25 cellular contexts compared by ENCODE assay signal in the genomic region with DNA sequence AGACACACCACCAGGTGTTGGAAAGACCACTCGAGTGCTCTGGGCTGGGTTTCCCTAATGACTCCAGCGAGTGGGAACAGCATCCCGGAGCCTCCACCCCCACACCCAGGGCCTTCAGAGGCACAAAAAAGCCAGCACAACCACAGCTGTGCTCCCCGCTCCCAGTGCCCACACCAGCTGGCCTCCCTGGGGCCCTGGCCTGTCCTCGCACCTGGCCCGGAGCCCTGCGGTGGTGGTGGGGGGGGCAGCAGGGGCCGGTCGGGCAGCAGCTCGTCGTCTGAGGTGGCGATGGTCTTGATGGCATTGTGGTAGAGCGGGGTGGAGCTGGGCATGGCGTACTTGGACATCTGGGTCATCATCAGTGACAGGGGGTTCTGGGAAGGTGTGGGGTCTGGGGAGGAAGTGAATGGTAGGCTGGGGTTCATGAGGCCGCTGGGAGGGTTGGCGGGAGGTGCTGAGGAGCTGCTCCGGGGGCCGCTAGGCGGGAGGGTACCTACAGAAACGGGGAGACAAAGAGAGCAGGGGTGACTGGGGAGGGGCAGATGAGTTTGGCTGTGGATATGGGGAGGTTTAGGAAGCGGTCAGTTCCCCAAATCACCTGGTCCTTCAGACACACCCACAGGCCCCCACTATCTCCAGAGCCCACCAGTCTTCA. TPM values are rescaled to one million over a fixed set of nuclear protein-coding genes. Genes with fewer than 3 reads are reported as not detected.
DNase-seq lines count a peak whose midpoint lies in the region; ATAC-seq and TF ChIP-seq lines count a peak whose summit lies in the region.
"Had no signal": no experiment of that assay in that cellular context is flagged by ENCODE, and none has a peak within 500 bp of the region (broad histone marks: within the 10 kb centered on the region; RNA-seq: fewer than 3 reads in every experiment).

No MANE protein-coding gene starts in this region.

- H3K36me3 ChIP-seq in BLaER1 (peaks cover 62% of the 10 kb centered on the region), ascending aorta (peaks cover 75 to 94% of the 10 kb centered on the region in 2 donors), osteoblast (ENCODE audit: insufficient read depth, low read length) (peaks cover 56% of the 10 kb centered on the region), vagina (peaks cover 0 to 76% of the 10 kb centered on the region in 2 donors)
- H3K36me3 ChIP-seq in CD8-positive, alpha-beta memory T cell (ENCODE audit: insufficient read depth, low read length), result peaks cover 39% of the 10 kb centered on the region

- H3K36me3 Mint-ChIP-seq in CD8-positive, alpha-beta memory T cell, result peaks cover 0 to 78% (median 4%) of the 10 kb centered on the region in 3 donors

- POLR2A ChIA-PET in CD8-positive, alpha-beta memory T cell (lab: Charles Lee), result interaction anchor here (1.0 to 1.9 kb wide), 3 partner anchors 23 to 109 kb away, joined by 3 to 7 read pairs (median 4); a partner anchor contains a TSS

- H3K27me3 ChIP-seq in BLaER1 (no peaks in the 10 kb centered on the region), ascending aorta (no peaks in the 10 kb centered on the region), osteoblast (ENCODE audit: insufficient read depth, low read length) (no peaks in the 10 kb centered on the region), vagina (no peaks in the 10 kb centered on the region)
- no peaks in the 10 kb centered on the region for H3K27me3 ChIP-seq in CD8-positive, alpha-beta memory T cell (ENCODE audit: insufficient read depth, low read length, poor library complexity, severe bottlenecking)
- H3K27me3 ChIP-seq: adrenal gland, dorsolateral prefrontal cortex had no signal

- no peaks in the 10 kb centered on the region for H3K9me3 ChIP-seq in BLaER1
- H3K9me3 ChIP-seq in CD8-positive, alpha-beta memory T cell (ENCODE audit: low read length), result no peaks in the 10 kb centered on the region
- no peaks in the 10 kb centered on the region for H3K9me3 ChIP-seq in ascending aorta
- no peaks in the 10 kb centered on the region for H3K9me3 ChIP-seq in osteoblast (ENCODE audit: low read depth, low read length)
- H3K9me3 ChIP-seq in vagina, result no peaks in the 10 kb centered on the region
- H3K9me3 ChIP-seq: adrenal gland, psoas muscle had no signal

- peak overlapping the region; percentile 79 for H3K27ac ChIP-seq in BLaER1
- H3K27ac ChIP-seq in CD8-positive, alpha-beta memory T cell (ENCODE audit: low read depth, low read length), result no peak overlapping the region
- peak overlapping the region; percentile 32 to 58 for H3K27ac ChIP-seq in ascending aorta
- no peak overlapping the region for H3K27ac ChIP-seq in osteoblast (ENCODE audit: low read depth, low read length)
- H3K27ac ChIP-seq in vagina, result no peak overlapping the region
- H3K27ac ChIP-seq: adrenal gland, psoas muscle, VCaP had no signal

- H4K20me1 ChIP-seq in BLaER1 (no peaks in the 10 kb centered on the region; the same call in 1 of the 2 replicates), osteoblast (ENCODE audit: insufficient read depth, low read length) (peaks cover 38% of the 10 kb centered on the region)

- H3K27me3 Mint-ChIP-seq in CD8-positive, alpha-beta memory T cell, result peaks cover 0 to 5% of the 10 kb centered on the region in 2 donors
- H3K27me3 Mint-ChIP-seq: activated CD4-positive, alpha-beta memory T cell treated with anti-CD3 and anti-CD28 coated beads, Interleukin-2, amount 10 ng/mL, durations not matched to agents 7 days and 5 days had no signal

- DNase-seq in CD8-positive, alpha-beta memory T cell, result no peak
- DNase-seq in ascending aorta (ENCODE audit: low spot score in 2 of 2) (no peak), osteoblast (ENCODE audit: insufficient read length, low spot score, missing footprints) (peak; percentile 23), vagina (ENCODE audit: extremely low spot score in 2 of 2) (no peak), omental fat pad (ENCODE audit: low spot score) (no peak)
- DNase-seq: activated CD4-positive, alpha-beta memory T cell treated with anti-CD3 and anti-CD28 coated beads, Interleukin-2, amount 10 ng/mL, durations not matched to agents 7 days and 5 days; DMS153; dorsolateral prefrontal cortex; foreskin melanocyte; GDM1; kidney glomerular epithelial cell; mesenchymal stem cell; NCI-H1436; NCI-H748 treated with DMSO at 0.1 percent for 48 hours; nephron progenitor cell; stimulated activated CD4-positive, alpha-beta T cell treated with anti-CD3 and anti-CD28 coated beads, Interleukin-4, amount 100 ng/mL, for 4 hours had no signal

- H3K4me2 ChIP-seq in BLaER1, result peak overlapping the region; percentile 85
- no peak overlapping the region for H3K4me2 ChIP-seq in osteoblast (ENCODE audit: insufficient read depth, low read length)

- CTCF ChIA-PET in CD8-positive, alpha-beta memory T cell (lab: Charles Lee), result interaction anchor here (1.2 kb wide), 1 partner anchor 15 kb away, joined by 3 read pairs; no protein-coding TSS in a partner anchor

- peak overlapping the region in 5 of 8 donors; percentile 47 to 84 (median 78) for H3K27ac Mint-ChIP-seq in CD8-positive, alpha-beta memory T cell
- H3K27ac Mint-ChIP-seq: activated CD4-positive, alpha-beta memory T cell treated with anti-CD3 and anti-CD28 coated beads, Interleukin-2, amount 10 ng/mL, durations not matched to agents 7 days and 5 days; nephron progenitor cell had no signal

- intact Hi-C loops in ascending aorta (cut with DNase I), result no loop called here
- intact Hi-C loops in vagina (cut with DNase I), result no loop called here

- peak overlapping the region in 1 of 7 donors; percentile 37 for H3K4me3 Mint-ChIP-seq in CD8-positive, alpha-beta memory T cell
- H3K4me3 Mint-ChIP-seq: activated CD4-positive, alpha-beta memory T cell treated with anti-CD3 and anti-CD28 coated beads, Interleukin-2, amount 10 ng/mL, durations not matched to agents 7 days and 5 days; nephron progenitor cell had no signal

- H3K79me2 ChIP-seq in osteoblast (ENCODE audit: insufficient read depth, low read length), result peaks cover 13% of the 10 kb centered on the region

- H3K9ac ChIP-seq in BLaER1, result peak overlapping the region; percentile 58

- TF ChIP-seq CTCF in ascending aorta (IDR thresholded peaks at IDR 0.05), result no peak
- TF ChIP-seq CTCF in osteoblast (IDR thresholded peaks at IDR 0.05; ENCODE audit: extremely low read depth, low read depth, low read length), result no peak
- TF ChIP-seq CTCF in vagina (IDR thresholded peaks at IDR 0.05), result no peak
- TF ChIP-seq CTCF in omental fat pad (IDR thresholded peaks at IDR 0.05), result no peak

- H3K9me3 Mint-ChIP-seq in CD8-positive, alpha-beta memory T cell, result no peaks in the 10 kb centered on the region
- H3K9me3 Mint-ChIP-seq: activated CD4-positive, alpha-beta memory T cell treated with anti-CD3 and anti-CD28 coated beads, Interleukin-2, amount 10 ng/mL, durations not matched to agents 7 days and 5 days; nephron progenitor cell had no signal

- peaks cover 30 to 52% (median 31%) of the 10 kb centered on the region in 3 donors for H3K4me1 Mint-ChIP-seq in CD8-positive, alpha-beta memory T cell

- ATAC-seq in GM21737 (IDR thresholded peaks at IDR 0.05; ENCODE audit: unreplicated experiment) (no peak), omental fat pad (ENCODE audit: low FRiP score) (no peak)

- H3K4me3 ChIP-seq in BLaER1, result peak overlapping the region; percentile 31; the same call in 1 of the 2 replicates
- H3K4me3 ChIP-seq in CD8-positive, alpha-beta memory T cell (ENCODE audit: low read length), result no peak overlapping the region
- H3K4me3 ChIP-seq in ascending aorta, result no peak overlapping the region
- H3K4me3 ChIP-seq in osteoblast (ENCODE audit: insufficient read depth, low read length), result no peak overlapping the region
- no peak overlapping the region for H3K4me3 ChIP-seq in vagina
- H3K4me3 ChIP-seq: adrenal gland, dorsolateral prefrontal cortex, psoas muscle had no signal

- H3K4me1 ChIP-seq in BLaER1 (peaks cover 83% of the 10 kb centered on the region), ascending aorta (peaks cover 0 to 20% of the 10 kb centered on the region in 2 donors), osteoblast (ENCODE audit: insufficient read depth, low read length) (no peaks in the 10 kb centered on the region), vagina (no peaks in the 10 kb centered on the region)
- H3K4me1 ChIP-seq in CD8-positive, alpha-beta memory T cell (ENCODE audit: insufficient read depth, low read length), result peaks cover 29% of the 10 kb centered on the region

- no peak overlapping the region for H2AFZ ChIP-seq in osteoblast (ENCODE audit: low read length)

- no peak for TF ChIP-seq POLR2A in vagina (IDR thresholded peaks at IDR 0.05)

RNA-seq across cellular contexts. Expression of a gene that starts 16.1 kb away (rescaled TPM):
- 1 to 10 TPM; 5.8 to 6.3 TPM for total RNA-seq in CD8-positive, alpha-beta memory T cell
- polyA plus RNA-seq in CD8-positive, alpha-beta memory T cell, result 4.5 TPM
- not detected for total RNA-seq in ascending aorta
- total RNA-seq in osteoblast, result not detected in 2 replicates
- not detected for total RNA-seq in vagina
- under 1 TPM in 2 of 4 donors, not detected in 2; 0.09 to 0.12 TPM for total RNA-seq in omental fat pad
- total RNA-seq: dorsolateral prefrontal cortex, epithelial cell of proximal tubule, H7, temporal lobe had no signal

RNA-seq across cellular contexts. Expression of a gene that starts 25.9 kb away (rescaled TPM):
- total RNA-seq in CD8-positive, alpha-beta memory T cell, result 10 to 100 TPM; 39.6 to 42.8 TPM
- 9.1 TPM for polyA plus RNA-seq in CD8-positive, alpha-beta memory T cell
- total RNA-seq in ascending aorta, result 46.5 TPM
- 27.9 and 28.3 TPM in 2 replicates for total RNA-seq in osteoblast
- 30.0 TPM for total RNA-seq in vagina
- total RNA-seq in omental fat pad, result 10 to 100 TPM; 13.5 to 24.0 (median 17.3) TPM

RNA-seq across cellular contexts. Expression of a gene that starts 56.3 kb away (rescaled TPM):
- total RNA-seq in CD8-positive, alpha-beta memory T cell, result under 1 TPM in 1 of 2 experiments, not detected in 1; 0.22 TPM
- polyA plus RNA-seq in CD8-positive, alpha-beta memory T cell, result not detected
- total RNA-seq in ascending aorta (not detected), osteoblast (not detected in 2 replicates), vagina (not detected), omental fat pad (not detected)
- total RNA-seq: activated CD4-positive, alpha-beta memory T cell treated with anti-CD3 and anti-CD28 coated beads, Interleukin-2, amount 10 ng/mL, durations not matched to agents 7 days and 5 days; adrenal gland; epithelial cell of proximal tubule; psoas muscle; T-helper 1 cell treated with Interleukin-12 subunit alpha and Interleukin-12 subunit beta and Interleukin-4 antibody, amounts not matched to agents 30 ng/mL and 1 ng/mL, for 36 hours; temporal lobe had no signal

Comparison
In these comparisons a context has a peak if more than half of its experiments do, and no peak if none do; other contexts are left out.
1. H3K27ac ChIP-seq: peak in BLaER1 (single experiment) and ascending aorta (2 of 2); none in CD8-positive, alpha-beta memory T cell (single experiment), osteoblast (single experiment) and vagina (single experiment).